ENCODE assay signal across 1 cellular context in genomic region chr4:53908661-53909078, GRCh38.
TF ChIP-seq lines count a peak whose summit lies in the region.

No MANE protein-coding gene starts in this region.

TF ChIP-seq in HepG2, 621 proteins besides CTCF, POLR2A, EP300 and RAD21 (continued from another document and continues in another):
- TF ChIP-seq NFAT5 (CRISPR knock-in tag; IDR thresholded peaks at IDR 0.05) (no peak), TEAD3 (CRISPR knock-in tag; optimal IDR thresholded peaks at IDR 0.05; ENCODE audit: borderline replicate concordance) (peak; percentile 58), SETDB1 (CRISPR knock-in tag; IDR thresholded peaks at IDR 0.05; ENCODE audit: borderline replicate concordance) (no peak), SOX13 (IDR thresholded peaks at IDR 0.05) (no peak), SOX13 (CRISPR knock-in tag; conservative IDR thresholded peaks at IDR 0.05 in 1 of 2, IDR thresholded peaks at IDR 0.05 in 1 of 2) (peak in 1 of 2 experiments; percentile 47; a peak in 1 of 4 replicates), ZNF274 (CRISPR knock-in tag; IDR thresholded peaks at IDR 0.05) (no peak), ZBTB20 (CRISPR knock-in tag; IDR thresholded peaks at IDR 0.05; ENCODE audit: borderline replicate concordance, low read depth) (no peak), ERF (CRISPR knock-in tag; IDR thresholded peaks at IDR 0.05) (0 out of 2 replicates have a peak, but pooled peaks have one; percentile 43), ZNF7 (CRISPR knock-in tag; IDR thresholded peaks at IDR 0.05) (no peak), BORCS8-MEF2B (CRISPR knock-in tag; IDR thresholded peaks at IDR 0.05) (no peak), ZNF350 (CRISPR knock-in tag; IDR thresholded peaks at IDR 0.05; ENCODE audit: borderline replicate concordance, low read depth) (no peak), GZF1 (CRISPR knock-in tag; IDR thresholded peaks at IDR 0.05) (peak; percentile 96), ZNF781 (CRISPR knock-in tag; IDR thresholded peaks at IDR 0.05; ENCODE audit: borderline replicate concordance, not compliant biosample characterization) (no peak), SMAD3 (CRISPR knock-in tag; IDR thresholded peaks at IDR 0.05) (0 out of 2 replicates have a peak, but pooled peaks have one; percentile 33), MLX (CRISPR knock-in tag; IDR thresholded peaks at IDR 0.05) (peak; percentile 90), KDM3A (CRISPR knock-in tag; IDR thresholded peaks at IDR 0.05; ENCODE audit: low read depth) (peak; percentile 44; the same call in 1 of the 2 replicates), CREB3 (CRISPR knock-in tag; IDR thresholded peaks at IDR 0.05) (no peak), CHCHD3 (CRISPR knock-in tag; IDR thresholded peaks at IDR 0.05) (no peak), EED (CRISPR knock-in tag; IDR thresholded peaks at IDR 0.05) (no peak), NONO (IDR thresholded peaks at IDR 0.05) (no peak), NONO (CRISPR knock-in tag; conservative IDR thresholded peaks at IDR 0.05) (0 out of 2 replicates have a peak, but pooled peaks have one; percentile 26), MTF2 (CRISPR knock-in tag; IDR thresholded peaks at IDR 0.05; ENCODE audit: borderline replicate concordance) (peak; percentile 87; the same call in 1 of the 2 replicates), ELF3 (CRISPR knock-in tag; IDR thresholded peaks at IDR 0.05) (peak; percentile 63), ZNF775 (CRISPR knock-in tag; IDR thresholded peaks at IDR 0.05; ENCODE audit: borderline replicate concordance) (no peak), KDM4B (CRISPR knock-in tag; IDR thresholded peaks at IDR 0.05) (peak; percentile 57; the same call in 1 of the 2 replicates), PHF21A (CRISPR knock-in tag; IDR thresholded peaks at IDR 0.05) (peak; percentile 26; the same call in 1 of the 2 replicates), ZNF292 (CRISPR knock-in tag; IDR thresholded peaks at IDR 0.05; ENCODE audit: borderline replicate concordance, low read depth) (no peak), SOX5 (CRISPR knock-in tag; IDR thresholded peaks at IDR 0.05; ENCODE audit: borderline replicate concordance) (peak; percentile 66), KMT2B (CRISPR knock-in tag; IDR thresholded peaks at IDR 0.05) (0 out of 2 replicates have a peak, but pooled peaks have one; percentile 25), MAFK (conservative IDR thresholded peaks at IDR 0.05 in 1 of 2, IDR thresholded peaks at IDR 0.05 in 1 of 2; ENCODE audit: low read length in 2 of 2) (no peak), YEATS2 (CRISPR knock-in tag; IDR thresholded peaks at IDR 0.05; ENCODE audit: borderline replicate concordance) (peak; percentile 59; the same call in 1 of the 2 replicates), ZNF124 (CRISPR knock-in tag; IDR thresholded peaks at IDR 0.05) (0 out of 2 replicates have a peak, but pooled peaks have one; percentile 28), ZIK1 (CRISPR knock-in tag; IDR thresholded peaks at IDR 0.05; ENCODE audit: borderline replicate concordance, low read depth) (no peak), JDP2 (CRISPR knock-in tag; IDR thresholded peaks at IDR 0.05; ENCODE audit: borderline replicate concordance) (no peak), ZNF800 (CRISPR knock-in tag; IDR thresholded peaks at IDR 0.05) (peak; percentile 45; the same call in 1 of the 2 replicates), ZNF407 (CRISPR knock-in tag; IDR thresholded peaks at IDR 0.05; ENCODE audit: not compliant biosample characterization) (no peak), GABPA (IDR thresholded peaks at IDR 0.05; ENCODE audit: low read depth, low read length) (no peak), GABPA (CRISPR knock-in tag; IDR thresholded peaks at IDR 0.05; ENCODE audit: low read depth) (peak; percentile 70), IKZF5 (CRISPR knock-in tag; IDR thresholded peaks at IDR 0.05) (0 out of 2 replicates have a peak, but pooled peaks have one; percentile 41)
